Comparison of ENCODE assay signal across 17 cellular contexts in the genomic region with DNA sequence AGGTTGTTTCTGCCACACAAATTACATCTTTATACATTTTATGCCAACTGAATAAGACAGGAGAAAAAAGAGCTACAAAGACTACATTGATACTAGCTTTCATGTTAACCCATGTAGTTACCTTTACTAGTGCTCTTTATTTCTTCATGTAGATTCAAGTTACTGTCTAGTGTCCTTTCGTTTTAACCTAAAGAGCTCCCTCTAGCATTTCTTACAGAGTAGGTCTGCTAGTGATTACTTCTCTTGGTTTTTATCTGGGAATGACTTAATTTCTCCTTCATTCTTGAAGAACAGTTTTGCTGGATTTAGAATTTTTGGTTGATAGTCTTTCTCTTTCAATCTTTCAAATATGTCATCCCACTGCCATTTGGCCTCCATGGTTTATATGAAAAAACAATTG. TPM values are rescaled to one million over a fixed set of nuclear protein-coding genes. Genes with fewer than 3 reads are reported as not detected.
DNase-seq lines count a peak whose midpoint lies in the region; FAIRE-seq and TF ChIP-seq lines count a peak whose summit lies in the region.
"Had no signal": no experiment of that assay in that cellular context is flagged by ENCODE, and none has a peak within 500 bp of the region (broad histone marks: within the 10 kb centered on the region; RNA-seq: fewer than 3 reads in every experiment).

No MANE protein-coding gene starts in this region.

- peak; percentile 43 for FAIRE-seq in A204.1 (lab: Jason Lieb, UNC)
- FAIRE-seq in GM12892 (lab: Jason Lieb, UNC) = no peak
- FAIRE-seq: H1, urothelium cell line had no signal

- H3K9me2 ChIP-seq in OCI-LY1 (ENCODE audit: low read depth, low read length) = no peaks in the 10 kb centered on the region

- no peak overlapping the region for H3K27ac ChIP-seq in OCI-LY1 (ENCODE audit: low read depth, low read length, poor library complexity, severe bottlenecking)
- H3K27ac ChIP-seq: epithelial cell of prostate had no signal

- no peaks in the 10 kb centered on the region for H3K79me2 ChIP-seq in OCI-LY1 (ENCODE audit: insufficient read depth, low read length)

- H3K9ac ChIP-seq in OCI-LY1 (ENCODE audit: low read length) = no peak overlapping the region

- no peak for TF ChIP-seq POLR2A in GM12892 (IDR thresholded peaks at IDR 0.05; ENCODE audit: low read depth, low read length)

- no peaks in the 10 kb centered on the region; the same call in 1 of the 2 replicates for H3K27me3 ChIP-seq in OCI-LY1 (ENCODE audit: insufficient read depth, low read length)

- no peaks in the 10 kb centered on the region for H3K4me1 ChIP-seq in OCI-LY1 (ENCODE audit: insufficient read depth, low read length, severe bottlenecking)

- no peaks in the 10 kb centered on the region for H4K20me1 ChIP-seq in OCI-LY1 (ENCODE audit: insufficient read depth, low read length)

- H2AFZ ChIP-seq in OCI-LY1 (ENCODE audit: low read length) = no peak overlapping the region

- no peak overlapping the region for H3K4me2 ChIP-seq in OCI-LY1 (ENCODE audit: low read length)

- TF ChIP-seq CTCF in OCI-LY1 (IDR thresholded peaks at IDR 0.05; ENCODE audit: low read length) = peak; percentile 38

- H3K36me3 ChIP-seq in OCI-LY1 (ENCODE audit: insufficient read depth, low read length) = no peaks in the 10 kb centered on the region

- H3F3A ChIP-seq in OCI-LY1 (ENCODE audit: insufficient read depth, low read length) = no peaks in the 10 kb centered on the region

- H3K9me3 ChIP-seq in OCI-LY1 (ENCODE audit: low read length) = no peaks in the 10 kb centered on the region

- DNase-seq in EH (ENCODE audit: low read depth) (peak; percentile 10), dermis blood vessel endothelial cell (peak; percentile 15), germinal center (ENCODE audit: low spot score) (no peak), retina (no peak), GM12892 (ENCODE audit: insufficient read length) (no peak), DMS53 (lab: John Stamatoyannopoulos, UW) (no peak)
- DNase-seq: activated CD4-positive, alpha-beta T cell treated with anti-CD3 and anti-CD28 coated beads, Interleukin-2, amount 50 U/mL, for 4 hours; activated T-cell treated with anti-CD3 and anti-CD28 coated beads, Interleukin-2, amount 50 U/mL, for 4 hours; IMR-90; NCI-H1436 treated with DMSO at 0.1 percent for 48 hours; NCI-H510A treated with DMSO at 0.1 percent for 48 hours; stimulated activated CD4-positive, alpha-beta T cell treated with anti-CD3 and anti-CD28 coated beads, Interleukin-12 subunit alpha, Interleukin-12 subunit beta, amount 100 ng/mL, for 4 hours had no signal

- no peak overlapping the region for H3K4me3 ChIP-seq in OCI-LY1 (ENCODE audit: low read depth, low read length, poor library complexity, severe bottlenecking)

RNA-seq across cellular contexts. Expression of gene NOP56, which starts 21.2 kb away (rescaled TPM):
- 149 and 182 TPM in 2 replicates for total RNA-seq in dermis blood vessel endothelial cell
- 386 TPM for polyA plus RNA-seq in GM12892 (2012; ENCODE audit: missing spikeins)

RNA-seq across cellular contexts. Expression of gene IDH3B, which starts 32.8 kb away (rescaled TPM):
- 118 and 131 TPM in 2 replicates for total RNA-seq in dermis blood vessel endothelial cell
- 95.7 TPM for polyA plus RNA-seq in GM12892 (2012; ENCODE audit: missing spikeins)

Comparison
In these comparisons a context has a peak if more than half of its experiments do, and no peak if none do; other contexts are left out.
1. DNase-seq: peak in EH (single experiment) and dermis blood vessel endothelial cell (single experiment); none in germinal center (single experiment), retina (single experiment), GM12892 (single experiment) and DMS53 (single experiment).